Comparison of ENCODE assay signal across 8 cellular contexts in genomic region chr18:12703096-12703567, GRCh38. TPM values are rescaled to one million over a fixed set of nuclear protein-coding genes. Genes with fewer than 3 reads are reported as not detected.
A peak's percentile ranks its signal among the peaks of the same experiment; 100 is the strongest.
DNase-seq lines count a peak whose midpoint lies in the region; ATAC-seq, FAIRE-seq and TF ChIP-seq lines count a peak whose summit lies in the region.

No MANE protein-coding gene starts in this region.

- H3K9me3 ChIP-seq in breast epithelium (no peaks in the 10 kb centered on the region), mucosa of descending colon (no peaks in the 10 kb centered on the region)

- no peak for TF ChIP-seq CTCF in breast epithelium (IDR thresholded peaks at IDR 0.05)
- TF ChIP-seq CTCF in mucosa of descending colon (IDR thresholded peaks at IDR 0.05): no peak

- FAIRE-seq in GM12891 (lab: Jason Lieb, UNC): no peak

- no peaks in the 10 kb centered on the region for H3K27me3 ChIP-seq in breast epithelium

- TF ChIP-seq POLR2A in breast epithelium (IDR thresholded peaks at IDR 0.05) (no peak), GM12891 (IDR thresholded peaks at IDR 0.05; ENCODE audit: low read depth, low read length) (no peak)

- H3K4me1 ChIP-seq in breast epithelium: peaks cover 10 to 12% of the 10 kb centered on the region in 2 donors
- H3K4me1 ChIP-seq in mucosa of descending colon (ENCODE audit: low read depth): peaks cover 17% of the 10 kb centered on the region

- ATAC-seq in GM18511 (IDR thresholded peaks at IDR 0.05; ENCODE audit: unreplicated experiment): peak; percentile 47
- ATAC-seq in HG03354 (IDR thresholded peaks at IDR 0.05; ENCODE audit: poor library complexity, severe bottlenecking, unreplicated experiment): peak; percentile 45
- peak; percentile 58 for ATAC-seq in mucosa of descending colon
- no peak for ATAC-seq in HG02973 (IDR thresholded peaks at IDR 0.05; ENCODE audit: unreplicated experiment)

- H3K4me3 ChIP-seq in breast epithelium (peak overlapping the region; percentile 74 to 98 (median 90)), mucosa of descending colon (peak overlapping the region; percentile 84)

- DNase-seq in breast epithelium (ENCODE audit: low spot score in 2 of 2): no peak
- DNase-seq in mucosa of descending colon: no peak
- DNase-seq in GM12891 (ENCODE audit: insufficient read length, low spot score): no peak
- DNase-seq in glomerular visceral epithelial cell (ENCODE audit: extremely low spot score): no peak
- DNase-seq in NK-92 (lab: John Stamatoyannopoulos, UW; ENCODE audit: unreplicated experiment): no peak

- H3K27ac ChIP-seq in breast epithelium: peak overlapping the region; percentile 98 to 99

- intact Hi-C loops in breast epithelium (cut with DNase I; ENCODE audit: low total_unique reads) (no loop called here), mucosa of descending colon (cut with DNase I, micrococcal nuclease) (no loop called here)

- H3K36me3 ChIP-seq in breast epithelium (no peaks in the 10 kb centered on the region), mucosa of descending colon (ENCODE audit: low read depth) (peaks cover 5% of the 10 kb centered on the region)

TF ChIP-seq in GM12891, 5 proteins besides CTCF, POLR2A, EP300 and RAD21:
- TF ChIP-seq PAX5 (IDR thresholded peaks at IDR 0.05; ENCODE audit: insufficient read depth, low read length, severe bottlenecking) (no peak), SPI1 (IDR thresholded peaks at IDR 0.05; ENCODE audit: low read depth, low read length) (no peak), POU2F2 (IDR thresholded peaks at IDR 0.05; ENCODE audit: low read depth, low read length) (no peak), POLR2AphosphoS5 (IDR thresholded peaks at IDR 0.05; ENCODE audit: low read depth, low read length) (no peak), TAF1 (IDR thresholded peaks at IDR 0.05; ENCODE audit: low read depth, low read length) (no peak)

RNA-seq across cellular contexts. Expression of gene PSMG2, which starts 0.3 kb away (rescaled TPM):
- total RNA-seq in breast epithelium (100 to 1,000 TPM in 1 of 3 donors, 10 to 100 TPM in 2; 78.7 to 102 (median 83.4) TPM), mucosa of descending colon (10 to 100 TPM; 68.7 to 73.8 (median 69.3) TPM)
- 73.0 TPM for polyA plus RNA-seq in GM12891 (2012; ENCODE audit: low read depth, missing spikeins)

RNA-seq across cellular contexts. Expression of gene CEP76, which starts 0.6 kb away (rescaled TPM):
- total RNA-seq in breast epithelium (10 to 100 TPM in 1 of 3 donors, 1 to 10 TPM in 2; 7.4 to 11.7 (median 9.5) TPM), mucosa of descending colon (10 to 100 TPM in 1 of 3 donors, 1 to 10 TPM in 2; 6.4 to 10.1 (median 8.5) TPM)
- 6.8 TPM for polyA plus RNA-seq in GM12891 (2012; ENCODE audit: low read depth, missing spikeins)

RNA-seq across cellular contexts. Expression of gene SPIRE1, which starts 45.2 kb away (rescaled TPM):
- 10 to 100 TPM; 24.3 to 38.5 (median 25.9) TPM for total RNA-seq in breast epithelium
- 10 to 100 TPM in 1 of 3 donors, 1 to 10 TPM in 2; 4.7 to 32.8 (median 5.1) TPM for total RNA-seq in mucosa of descending colon
- polyA plus RNA-seq in GM12891 (2012; ENCODE audit: low read depth, missing spikeins): 1.4 TPM
